1 cellular context compared by ENCODE assay signal in the genomic region with DNA sequence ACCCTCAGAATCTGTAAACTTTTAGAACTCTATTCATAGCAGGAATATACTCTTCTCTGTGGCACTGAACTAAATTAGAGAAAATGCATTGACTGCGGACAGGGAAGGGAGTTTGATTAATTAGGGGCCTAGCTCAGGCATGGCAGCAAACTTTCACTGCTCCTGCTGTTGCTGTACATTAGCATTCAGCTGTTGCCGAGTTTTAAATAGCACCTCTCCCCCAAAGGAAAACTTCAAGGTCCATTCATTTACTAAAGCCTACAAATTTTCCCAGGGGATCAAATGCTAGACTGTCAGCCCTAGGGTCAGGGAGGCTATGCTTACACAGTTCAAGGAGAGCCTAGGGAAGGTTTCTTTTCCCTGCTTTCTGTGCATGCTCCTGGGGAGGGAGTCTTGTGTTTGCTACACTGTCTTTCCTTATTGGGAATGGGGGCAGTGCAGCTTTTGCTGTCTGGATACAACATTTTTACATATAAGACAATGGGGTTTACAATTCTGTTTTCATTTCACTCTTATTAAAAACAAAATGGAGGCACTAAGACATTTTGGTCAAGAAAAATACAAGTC.
TF ChIP-seq lines count a peak whose summit lies in the region.

No MANE protein-coding gene starts in this region.

TF ChIP-seq in GM23338, 12 proteins besides CTCF, POLR2A, EP300 and RAD21 (continued from another document):
- TF ChIP-seq, protein P1, sequence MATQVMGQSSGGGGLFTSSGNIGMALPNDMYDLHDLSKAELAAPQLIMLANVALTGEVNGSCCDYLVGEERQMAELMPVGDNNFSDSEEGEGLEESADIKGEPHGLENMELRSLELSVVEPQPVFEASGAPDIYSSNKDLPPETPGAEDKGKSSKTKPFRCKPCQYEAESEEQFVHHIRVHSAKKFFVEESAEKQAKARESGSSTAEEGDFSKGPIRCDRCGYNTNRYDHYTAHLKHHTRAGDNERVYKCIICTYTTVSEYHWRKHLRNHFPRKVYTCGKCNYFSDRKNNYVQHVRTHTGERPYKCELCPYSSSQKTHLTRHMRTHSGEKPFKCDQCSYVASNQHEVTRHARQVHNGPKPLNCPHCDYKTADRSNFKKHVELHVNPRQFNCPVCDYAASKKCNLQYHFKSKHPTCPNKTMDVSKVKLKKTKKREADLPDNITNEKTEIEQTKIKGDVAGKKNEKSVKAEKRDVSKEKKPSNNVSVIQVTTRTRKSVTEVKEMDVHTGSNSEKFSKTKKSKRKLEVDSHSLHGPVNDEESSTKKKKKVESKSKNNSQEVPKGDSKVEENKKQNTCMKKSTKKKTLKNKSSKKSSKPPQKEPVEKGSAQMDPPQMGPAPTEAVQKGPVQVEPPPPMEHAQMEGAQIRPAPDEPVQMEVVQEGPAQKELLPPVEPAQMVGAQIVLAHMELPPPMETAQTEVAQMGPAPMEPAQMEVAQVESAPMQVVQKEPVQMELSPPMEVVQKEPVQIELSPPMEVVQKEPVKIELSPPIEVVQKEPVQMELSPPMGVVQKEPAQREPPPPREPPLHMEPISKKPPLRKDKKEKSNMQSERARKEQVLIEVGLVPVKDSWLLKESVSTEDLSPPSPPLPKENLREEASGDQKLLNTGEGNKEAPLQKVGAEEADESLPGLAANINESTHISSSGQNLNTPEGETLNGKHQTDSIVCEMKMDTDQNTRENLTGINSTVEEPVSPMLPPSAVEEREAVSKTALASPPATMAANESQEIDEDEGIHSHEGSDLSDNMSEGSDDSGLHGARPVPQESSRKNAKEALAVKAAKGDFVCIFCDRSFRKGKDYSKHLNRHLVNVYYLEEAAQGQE (IDR thresholded peaks at IDR 0.05; ENCODE audit: unreplicated experiment), result no peak
- TF ChIP-seq POLR2AphosphoS5 (IDR thresholded peaks at IDR 0.05; ENCODE audit: low read depth) (no peak), ZNF114 (CRISPR knock-in tag; IDR thresholded peaks at IDR 0.05) (no peak), EZH2 (IDR thresholded peaks at IDR 0.05; ENCODE audit: low read depth, unreplicated experiment) (no peak), JUNB (IDR thresholded peaks at IDR 0.05; ENCODE audit: unreplicated experiment) (no peak), EZH2phosphoT487 (IDR thresholded peaks at IDR 0.05; ENCODE audit: unreplicated experiment) (no peak), NANOG (IDR thresholded peaks at IDR 0.05; ENCODE audit: borderline replicate concordance) (no peak), CREB1 (CRISPR knock-in tag; IDR thresholded peaks at IDR 0.05; ENCODE audit: low read depth) (no peak)
- TF ChIP-seq, protein P2, sequence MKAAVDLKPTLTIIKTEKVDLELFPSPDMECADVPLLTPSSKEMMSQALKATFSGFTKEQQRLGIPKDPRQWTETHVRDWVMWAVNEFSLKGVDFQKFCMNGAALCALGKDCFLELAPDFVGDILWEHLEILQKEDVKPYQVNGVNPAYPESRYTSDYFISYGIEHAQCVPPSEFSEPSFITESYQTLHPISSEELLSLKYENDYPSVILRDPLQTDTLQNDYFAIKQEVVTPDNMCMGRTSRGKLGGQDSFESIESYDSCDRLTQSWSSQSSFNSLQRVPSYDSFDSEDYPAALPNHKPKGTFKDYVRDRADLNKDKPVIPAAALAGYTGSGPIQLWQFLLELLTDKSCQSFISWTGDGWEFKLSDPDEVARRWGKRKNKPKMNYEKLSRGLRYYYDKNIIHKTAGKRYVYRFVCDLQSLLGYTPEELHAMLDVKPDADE (IDR thresholded peaks at IDR 0.05), result no peak
- TF ChIP-seq, protein P3, sequence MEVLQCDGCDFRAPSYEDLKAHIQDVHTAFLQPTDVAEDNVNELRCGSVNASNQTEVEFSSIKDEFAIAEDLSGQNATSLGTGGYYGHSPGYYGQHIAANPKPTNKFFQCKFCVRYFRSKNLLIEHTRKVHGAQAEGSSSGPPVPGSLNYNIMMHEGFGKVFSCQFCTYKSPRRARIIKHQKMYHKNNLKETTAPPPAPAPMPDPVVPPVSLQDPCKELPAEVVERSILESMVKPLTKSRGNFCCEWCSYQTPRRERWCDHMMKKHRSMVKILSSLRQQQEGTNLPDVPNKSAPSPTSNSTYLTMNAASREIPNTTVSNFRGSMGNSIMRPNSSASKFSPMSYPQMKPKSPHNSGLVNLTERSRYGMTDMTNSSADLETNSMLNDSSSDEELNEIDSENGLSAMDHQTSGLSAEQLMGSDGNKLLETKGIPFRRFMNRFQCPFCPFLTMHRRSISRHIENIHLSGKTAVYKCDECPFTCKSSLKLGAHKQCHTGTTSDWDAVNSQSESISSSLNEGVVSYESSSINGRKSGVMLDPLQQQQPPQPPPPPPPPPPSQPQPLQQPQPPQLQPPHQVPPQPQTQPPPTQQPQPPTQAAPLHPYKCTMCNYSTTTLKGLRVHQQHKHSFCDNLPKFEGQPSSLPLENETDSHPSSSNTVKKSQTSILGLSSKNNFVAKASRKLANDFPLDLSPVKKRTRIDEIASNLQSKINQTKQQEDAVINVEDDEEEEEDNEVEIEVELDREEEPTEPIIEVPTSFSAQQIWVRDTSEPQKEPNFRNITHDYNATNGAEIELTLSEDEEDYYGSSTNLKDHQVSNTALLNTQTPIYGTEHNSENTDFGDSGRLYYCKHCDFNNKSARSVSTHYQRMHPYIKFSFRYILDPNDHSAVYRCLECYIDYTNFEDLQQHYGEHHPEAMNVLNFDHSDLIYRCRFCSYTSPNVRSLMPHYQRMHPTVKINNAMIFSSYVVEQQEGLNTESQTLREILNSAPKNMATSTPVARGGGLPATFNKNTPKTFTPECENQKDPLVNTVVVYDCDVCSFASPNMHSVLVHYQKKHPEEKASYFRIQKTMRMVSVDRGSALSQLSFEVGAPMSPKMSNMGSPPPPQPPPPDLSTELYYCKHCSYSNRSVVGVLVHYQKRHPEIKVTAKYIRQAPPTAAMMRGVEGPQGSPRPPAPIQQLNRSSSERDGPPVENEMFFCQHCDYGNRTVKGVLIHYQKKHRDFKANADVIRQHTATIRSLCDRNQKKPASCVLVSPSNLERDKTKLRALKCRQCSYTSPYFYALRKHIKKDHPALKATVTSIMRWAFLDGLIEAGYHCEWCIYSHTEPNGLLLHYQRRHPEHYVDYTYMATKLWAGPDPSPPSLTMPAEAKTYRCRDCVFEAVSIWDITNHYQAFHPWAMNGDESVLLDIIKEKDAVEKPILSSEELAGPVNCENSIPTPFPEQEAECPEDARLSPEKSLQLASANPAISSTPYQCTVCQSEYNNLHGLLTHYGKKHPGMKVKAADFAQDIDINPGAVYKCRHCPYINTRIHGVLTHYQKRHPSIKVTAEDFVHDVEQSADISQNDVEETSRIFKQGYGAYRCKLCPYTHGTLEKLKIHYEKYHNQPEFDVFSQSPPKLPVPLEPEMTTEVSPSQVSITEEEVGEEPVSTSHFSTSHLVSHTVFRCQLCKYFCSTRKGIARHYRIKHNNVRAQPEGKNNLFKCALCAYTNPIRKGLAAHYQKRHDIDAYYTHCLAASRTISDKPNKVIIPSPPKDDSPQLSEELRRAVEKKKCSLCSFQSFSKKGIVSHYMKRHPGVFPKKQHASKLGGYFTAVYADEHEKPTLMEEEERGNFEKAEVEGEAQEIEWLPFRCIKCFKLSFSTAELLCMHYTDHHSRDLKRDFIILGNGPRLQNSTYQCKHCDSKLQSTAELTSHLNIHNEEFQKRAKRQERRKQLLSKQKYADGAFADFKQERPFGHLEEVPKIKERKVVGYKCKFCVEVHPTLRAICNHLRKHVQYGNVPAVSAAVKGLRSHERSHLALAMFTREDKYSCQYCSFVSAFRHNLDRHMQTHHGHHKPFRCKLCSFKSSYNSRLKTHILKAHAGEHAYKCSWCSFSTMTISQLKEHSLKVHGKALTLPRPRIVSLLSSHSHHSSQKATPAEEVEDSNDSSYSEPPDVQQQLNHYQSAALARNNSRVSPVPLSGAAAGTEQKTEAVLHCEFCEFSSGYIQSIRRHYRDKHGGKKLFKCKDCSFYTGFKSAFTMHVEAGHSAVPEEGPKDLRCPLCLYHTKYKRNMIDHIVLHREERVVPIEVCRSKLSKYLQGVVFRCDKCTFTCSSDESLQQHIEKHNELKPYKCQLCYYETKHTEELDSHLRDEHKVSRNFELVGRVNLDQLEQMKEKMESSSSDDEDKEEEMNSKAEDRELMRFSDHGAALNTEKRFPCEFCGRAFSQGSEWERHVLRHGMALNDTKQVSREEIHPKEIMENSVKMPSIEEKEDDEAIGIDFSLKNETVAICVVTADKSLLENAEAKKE (CRISPR knock-in tag; IDR thresholded peaks at IDR 0.05), result no peak
